ENCODE assay signal across 16 cellular contexts in the genomic region with DNA sequence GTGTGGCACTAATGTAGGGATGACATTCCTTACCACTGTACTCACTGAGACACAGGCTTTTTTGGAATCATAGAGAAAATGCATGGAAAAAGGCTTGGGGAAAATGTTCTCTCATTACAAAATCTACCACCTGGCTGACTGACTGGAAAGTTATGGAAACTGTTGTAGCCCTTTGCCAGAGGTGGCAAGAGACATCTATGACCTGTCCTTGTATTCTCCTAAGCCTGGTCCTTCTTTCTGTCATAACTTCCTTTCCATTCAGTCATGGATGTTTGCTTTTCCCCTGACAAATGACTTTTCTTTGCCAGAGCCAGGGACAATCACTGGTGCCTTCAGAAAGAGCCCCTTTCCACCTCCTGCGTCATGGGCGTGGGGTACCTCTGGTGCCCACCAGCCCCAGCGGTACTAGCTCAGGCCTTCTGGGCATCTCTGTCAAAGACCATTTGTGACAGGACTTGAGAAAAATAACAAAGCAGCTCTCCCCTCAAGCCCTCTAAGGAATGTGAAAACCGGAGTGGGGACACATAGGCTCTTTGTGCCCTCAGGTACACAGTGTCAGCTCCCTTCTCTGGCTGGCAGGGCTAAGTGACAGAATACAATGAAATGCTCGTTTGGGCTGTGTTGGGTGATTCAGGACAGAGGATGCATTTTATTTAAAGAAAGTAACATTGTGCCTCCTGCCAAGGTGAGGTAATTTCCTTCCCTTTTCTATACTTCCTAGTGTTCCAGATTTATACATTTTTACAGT.
"Had no signal": no experiment of that assay in that cellular context is flagged by ENCODE, and none has a peak within 500 bp of the region (broad histone marks: within the 10 kb centered on the region; RNA-seq: fewer than 3 reads in every experiment).

No MANE protein-coding gene starts in this region.

- H3K27me3 ChIP-seq: esophagus squamous epithelium, neutrophil, sigmoid colon, testis, tibial nerve had no signal

- H3K9me3 ChIP-seq: esophagus squamous epithelium, neutrophil, sigmoid colon, testis, tibial nerve had no signal

- H3K27ac Mint-ChIP-seq: effector memory CD8-positive, alpha-beta T cell; natural killer cell treated with Interleukin-12 subunit alpha and Interleukin-12 subunit beta and Interleukin-15 and Interleukin-18, amount 100 ng/mL, for 72 hours; stimulated activated naive B cell treated with anti-CD40 and anti-IgM and Interleukin-4, amounts not matched to agents 10 μg/mL and 1 μg/mL and 100 μg/mL, for 72 hours; stimulated activated naive CD8-positive, alpha-beta T cell treated with anti-CD3 and anti-CD28 coated beads, Interleukin-15, amount 100 ng/mL, for 72 hours had no signal

- H3K27ac ChIP-seq: esophagus squamous epithelium, foreskin keratinocyte, neutrophil, sigmoid colon, skin epidermis, testis, tibial nerve had no signal

- H3K4me1 ChIP-seq: esophagus squamous epithelium, foreskin keratinocyte, sigmoid colon, testis, tibial nerve had no signal

- H3K4me3 ChIP-seq: esophagus squamous epithelium, sigmoid colon, skin epidermis, testis, tibial nerve had no signal

- H3K27me3 Mint-ChIP-seq: stimulated activated naive CD8-positive, alpha-beta T cell treated with anti-CD3 and anti-CD28 coated beads, Interleukin-15, amount 100 ng/mL, for 72 hours had no signal

- H3K4me1 Mint-ChIP-seq: central memory CD8-positive, alpha-beta T cell; stimulated activated naive B cell treated with anti-CD40 and anti-IgM and Interleukin-4, amounts not matched to agents 10 μg/mL and 1 μg/mL and 100 μg/mL, for 72 hours; stimulated activated naive CD8-positive, alpha-beta T cell treated with anti-CD3 and anti-CD28 coated beads, Interleukin-15, amount 100 ng/mL, for 72 hours had no signal

- DNase-seq: cortex of kidney; effector memory CD8-positive, alpha-beta T cell; esophagus squamous epithelium; foreskin keratinocyte; midbrain; sigmoid colon; stimulated activated CD4-positive, alpha-beta T cell treated with anti-CD3 and anti-CD28 coated beads, Interleukin-2, amount 100 ng/mL, for 24 hours; stimulated activated CD4-positive, alpha-beta T cell treated with anti-CD3 and anti-CD28 coated beads, Interleukin-4, amount 100 ng/mL, for 4 hours; stimulated activated naive B cell treated with anti-CD40 and anti-IgM and Interleukin-4, amounts not matched to agents 10 μg/mL and 1 μg/mL and 100 μg/mL, for 72 hours; stimulated activated naive CD8-positive, alpha-beta T cell treated with anti-CD3 and anti-CD28 coated beads, Interleukin-15, amount 100 ng/mL, for 72 hours; testis had no signal

- ATAC-seq: effector memory CD8-positive, alpha-beta T cell; foreskin keratinocyte; stimulated activated naive B cell treated with anti-CD40 and anti-IgM and Interleukin-4, amounts not matched to agents 10 μg/mL and 1 μg/mL and 100 μg/mL, for 72 hours; stimulated activated naive CD8-positive, alpha-beta T cell treated with anti-CD3 and anti-CD28 coated beads, Interleukin-15, amount 100 ng/mL, for 72 hours had no signal

- H3K9me3 Mint-ChIP-seq: central memory CD8-positive, alpha-beta T cell; effector memory CD8-positive, alpha-beta T cell; natural killer cell treated with Interleukin-12 subunit alpha and Interleukin-12 subunit beta and Interleukin-15 and Interleukin-18, amount 100 ng/mL, for 72 hours; stimulated activated naive B cell treated with anti-CD40 and anti-IgM and Interleukin-4, amounts not matched to agents 10 μg/mL and 1 μg/mL and 100 μg/mL, for 72 hours; stimulated activated naive CD8-positive, alpha-beta T cell treated with anti-CD3 and anti-CD28 coated beads, Interleukin-15, amount 100 ng/mL, for 72 hours had no signal

- H3K4me3 Mint-ChIP-seq: central memory CD8-positive, alpha-beta T cell; effector memory CD8-positive, alpha-beta T cell; natural killer cell treated with Interleukin-12 subunit alpha and Interleukin-12 subunit beta and Interleukin-15 and Interleukin-18, amount 100 ng/mL, for 72 hours; stimulated activated naive B cell treated with anti-CD40 and anti-IgM and Interleukin-4, amounts not matched to agents 10 μg/mL and 1 μg/mL and 100 μg/mL, for 72 hours; stimulated activated naive CD8-positive, alpha-beta T cell treated with anti-CD3 and anti-CD28 coated beads, Interleukin-15, amount 100 ng/mL, for 72 hours had no signal

- H3K36me3 ChIP-seq: esophagus squamous epithelium, neutrophil, sigmoid colon, tibial nerve had no signal

- H3K36me3 Mint-ChIP-seq: natural killer cell treated with Interleukin-12 subunit alpha and Interleukin-12 subunit beta and Interleukin-15 and Interleukin-18, amount 100 ng/mL, for 72 hours; stimulated activated naive B cell treated with anti-CD40 and anti-IgM and Interleukin-4, amounts not matched to agents 10 μg/mL and 1 μg/mL and 100 μg/mL, for 72 hours had no signal
